Comparison of ENCODE assay signal across 8 cellular contexts in genomic region chr5:119257613-119258012, GRCh38.
"Had no signal": no experiment of that assay in that cellular context is flagged by ENCODE, and none has a peak within 500 bp of the region (broad histone marks: within the 10 kb centered on the region; RNA-seq: fewer than 3 reads in every experiment).

No MANE protein-coding gene starts in this region.

- DNase-seq: IMR-90, KBM-7, KG1 had no signal

- H3K27me3 Mint-ChIP-seq: IgD-negative memory B cell had no signal

- H3K9ac ChIP-seq: KMS-11 had no signal

- FAIRE-seq: HepG2, HTR-8/SVneo had no signal

- ATAC-seq: HepG2 had no signal

- H3K4me3 Mint-ChIP-seq: IgD-negative memory B cell had no signal

- H3K27ac ChIP-seq: HL-60, KMS-11 had no signal

- H3K4me2 ChIP-seq: KMS-11 had no signal

- H3K27ac Mint-ChIP-seq: IgD-negative memory B cell had no signal
